Comparison of ENCODE assay signal across 1 cellular context in genomic region chr11:126510621-126511370, GRCh38.
TF ChIP-seq lines count a peak whose summit lies in the region.

No MANE protein-coding gene starts in this region.

TF ChIP-seq in SK-N-SH, 30 proteins besides CTCF, POLR2A, EP300 and RAD21 (continued from another document):
- TF ChIP-seq REST (IDR thresholded peaks at IDR 0.05; ENCODE audit: low read depth, low read length) (peak; percentile 91), MAX (IDR thresholded peaks at IDR 0.05; ENCODE audit: low read depth) (no peak)
TF ChIP-seq in SK-N-SH: peak in this region for 1.
